11 cellular contexts compared by ENCODE assay signal in genomic region chr11:64713031-64713780, GRCh38. TPM values are rescaled to one million over a fixed set of nuclear protein-coding genes. Genes with fewer than 3 reads are reported as not detected.
DNase-seq lines count a peak whose midpoint lies in the region; ATAC-seq and TF ChIP-seq lines count a peak whose summit lies in the region.
"Had no signal": no experiment of that assay in that cellular context is flagged by ENCODE, and none has a peak within 500 bp of the region (broad histone marks: within the 10 kb centered on the region; RNA-seq: fewer than 3 reads in every experiment).

No MANE protein-coding gene starts in this region.

- H3K4me1 Mint-ChIP-seq in activated T-helper 17 cell treated with anti-CD3 and anti-CD28 coated beads, Interleukin-2, amount 50 U/mL, for 72 hours: peaks cover 8% of the 10 kb centered on the region

- no peak overlapping the region for H3K9ac ChIP-seq in iPS-15b (ENCODE audit: low read depth, low read length)

- TF ChIP-seq CTCF in transverse colon (IDR thresholded peaks at IDR 0.05): no peak

- H3K27me3 ChIP-seq in iPS-15b (ENCODE audit: control insufficient read depth, insufficient read depth, low read length) (peaks cover 40% of the 10 kb centered on the region), transverse colon (peaks cover 100% of the 10 kb centered on the region)

- H3K36me3 ChIP-seq in iPS-15b (ENCODE audit: control insufficient read depth, insufficient read depth, low read length) (no peaks in the 10 kb centered on the region), transverse colon (no peaks in the 10 kb centered on the region)
- H3K36me3 ChIP-seq: heart left ventricle had no signal

- no peak for TF ChIP-seq POLR2A in transverse colon (IDR thresholded peaks at IDR 0.05)

- in situ Hi-C loops in transverse colon (cut with MboI; ENCODE audit: low pct_ligation_motif_present in 1 of 4, low pct_unique_long_range_greater_than_20kb in 1 of 4, low sequenced_read_pairs in 3 of 4): no loop called here

- no peaks in the 10 kb centered on the region for H3K9me3 Mint-ChIP-seq in activated T-helper 17 cell treated with anti-CD3 and anti-CD28 coated beads, Interleukin-2, amount 50 U/mL, for 72 hours

- no peak for TF ChIP-seq EP300 in transverse colon (IDR thresholded peaks at IDR 0.05; ENCODE audit: low read depth)

- H3K27me3 Mint-ChIP-seq in activated T-helper 17 cell treated with anti-CD3 and anti-CD28 coated beads, Interleukin-2, amount 50 U/mL, for 72 hours: peaks cover 69% of the 10 kb centered on the region

- WGBS in transverse colon (ENCODE audit: low coverage in 1 of 2), 2 donors: 9% methylated on average over 44 of the region's 119 CpGs; no CpG with 5 or more reads in 1 of the 2 donors

- H3K27ac Mint-ChIP-seq in activated T-helper 17 cell treated with anti-CD3 and anti-CD28 coated beads, Interleukin-2, amount 50 U/mL, for 72 hours: no peak overlapping the region

- H3K4me1 ChIP-seq in iPS-15b (ENCODE audit: control insufficient read depth, insufficient read depth, low read length) (peaks cover 26% of the 10 kb centered on the region), transverse colon (peaks cover 0 to 13% (median 4%) of the 10 kb centered on the region in 4 donors)

- intact Hi-C loops in Right ventricle myocardium superior (cut with DNase I) (no loop called here), cardiac septum (cut with DNase I) (no loop called here), transverse colon (cut with DNase I; ENCODE audit: low total_unique reads) (loop anchor here (5.0 kb wide), 1 partner anchor 1494 kb away; no protein-coding TSS in a partner anchor)

- DNase-seq in Right ventricle myocardium superior: no peak
- no peak for DNase-seq in cardiac septum (ENCODE audit: low spot score)
- DNase-seq in transverse colon: peak; percentile 26
- DNase-seq in activated CD4-positive, CD25-positive, alpha-beta regulatory T cell (lab: John Stamatoyannopoulos, UW): no peak
- DNase-seq: NCI-H2227 treated with DMSO at 0.1 percent for 48 hours had no signal

- peak; percentile 43 for ATAC-seq in Right ventricle myocardium superior (ENCODE audit: poor library complexity)
- peak; percentile 28 for ATAC-seq in activated T-helper 17 cell treated with anti-CD3 and anti-CD28 coated beads, Interleukin-2, amount 50 U/mL, for 72 hours (replicated peaks)
- ATAC-seq in HG03139 (IDR thresholded peaks at IDR 0.05; ENCODE audit: unreplicated experiment): no peak
- no peak for ATAC-seq in GM21723 (IDR thresholded peaks at IDR 0.05; ENCODE audit: unreplicated experiment)

- H3K4me3 Mint-ChIP-seq in activated T-helper 17 cell treated with anti-CD3 and anti-CD28 coated beads, Interleukin-2, amount 50 U/mL, for 72 hours: no peak overlapping the region

- H3K4me3 ChIP-seq in iPS-15b (ENCODE audit: low read depth, low read length) (peak overlapping the region; percentile 60), transverse colon (peak overlapping the region in 2 of 4 donors; percentile 1 to 3)

- no peak overlapping the region for H3K27ac ChIP-seq in transverse colon
- H3K27ac ChIP-seq: heart left ventricle had no signal

- H3K36me3 Mint-ChIP-seq in activated T-helper 17 cell treated with anti-CD3 and anti-CD28 coated beads, Interleukin-2, amount 50 U/mL, for 72 hours (ENCODE audit: low read depth): no peaks in the 10 kb centered on the region

- H3K9me3 ChIP-seq in iPS-15b (ENCODE audit: control insufficient read depth, insufficient read depth, low read length) (no peaks in the 10 kb centered on the region), transverse colon (no peaks in the 10 kb centered on the region)
- H3K9me3 ChIP-seq: heart left ventricle had no signal

RNA-seq across cellular contexts. Expression of gene NRXN2, which starts 9.8 kb away (rescaled TPM):
- total RNA-seq in Right ventricle myocardium superior (0.86 TPM), cardiac septum (3.5 TPM), transverse colon (1 to 10 TPM; 2.9 to 7.4 (median 6.8) TPM)
- total RNA-seq in activated T-helper 17 cell treated with anti-CD3 and anti-CD28 coated beads, Interleukin-2, amount 50 U/mL, for 72 hours: 1 to 10 TPM in 1 of 2 donors, under 1 TPM in 1; 0.11 to 1.2 TPM

RNA-seq across cellular contexts. Expression of gene RASGRP2, which starts 30.7 kb away (rescaled TPM):
- 38.4 TPM for total RNA-seq in Right ventricle myocardium superior
- 30.8 TPM for total RNA-seq in cardiac septum
- total RNA-seq in activated T-helper 17 cell treated with anti-CD3 and anti-CD28 coated beads, Interleukin-2, amount 50 U/mL, for 72 hours: 10 to 100 TPM; 11.0 to 21.6 TPM
- 10 to 100 TPM; 12.1 to 24.3 (median 17.3) TPM for total RNA-seq in transverse colon
- total RNA-seq: Daoy had no signal

RNA-seq across cellular contexts. Expression of gene PYGM, which starts 46.6 kb away (rescaled TPM):
- 183 TPM for total RNA-seq in Right ventricle myocardium superior
- 42.5 TPM for total RNA-seq in cardiac septum
- 1 to 10 TPM; 4.0 to 4.7 TPM for total RNA-seq in activated T-helper 17 cell treated with anti-CD3 and anti-CD28 coated beads, Interleukin-2, amount 50 U/mL, for 72 hours
- total RNA-seq in transverse colon: 1 to 10 TPM; 1.2 to 7.9 (median 2.2) TPM
- total RNA-seq: Daoy had no signal

Comparison
In these comparisons a context has a peak if more than half of its experiments do, and no peak if none do; other contexts are left out.
1. ATAC-seq: peak in Right ventricle myocardium superior (single experiment) and activated T-helper 17 cell treated with anti-CD3 and anti-CD28 coated beads, Interleukin-2, amount 50 U/mL, for 72 hours (single experiment); none in HG03139 (single experiment) and GM21723 (single experiment).